ENCODE assay signal across 9 cellular contexts in genomic region chr9:7234144-7234543, GRCh38.
DNase-seq lines count a peak whose midpoint lies in the region; ATAC-seq, FAIRE-seq and TF ChIP-seq lines count a peak whose summit lies in the region.
"Had no signal": no experiment of that assay in that cellular context is flagged by ENCODE, and none has a peak within 500 bp of the region (broad histone marks: within the 10 kb centered on the region; RNA-seq: fewer than 3 reads in every experiment).

No MANE protein-coding gene starts in this region.

- no peaks in the 10 kb centered on the region for H3K79me2 ChIP-seq in astrocyte (ENCODE audit: insufficient read depth, low read length)

- no peaks in the 10 kb centered on the region for H3K4me1 Mint-ChIP-seq in Calu3 (ENCODE audit: low read depth, unreplicated experiment)
- H3K4me1 Mint-ChIP-seq in astrocyte (ENCODE audit: low read depth, unreplicated experiment): no peaks in the 10 kb centered on the region
- no peaks in the 10 kb centered on the region for H3K4me1 Mint-ChIP-seq in osteocyte (ENCODE audit: unreplicated experiment)
- no peaks in the 10 kb centered on the region for H3K4me1 Mint-ChIP-seq in effector memory CD8-positive, alpha-beta T cell (ENCODE audit: low read depth in 2 of 2)

- no peak overlapping the region for H3K9ac ChIP-seq in astrocyte (ENCODE audit: low read length)

- no peaks in the 10 kb centered on the region for H4K20me1 ChIP-seq in astrocyte (ENCODE audit: insufficient read depth, low read length)

- H3K27me3 ChIP-seq in astrocyte (ENCODE audit: insufficient read depth, low read length): no peaks in the 10 kb centered on the region

- H3K4me3 ChIP-seq in astrocyte (ENCODE audit: insufficient read depth, low read depth, low read length): no peak overlapping the region

- H3K9me3 ChIP-seq in astrocyte (ENCODE audit: insufficient read depth, low read depth, low read length): no peaks in the 10 kb centered on the region

- no peak for TF ChIP-seq CTCF in Calu3 (IDR thresholded peaks at IDR 0.05; ENCODE audit: unreplicated experiment)
- peak; percentile 68 for TF ChIP-seq CTCF in LNCAP (IDR thresholded peaks at IDR 0.05)
- peak; percentile 34 for TF ChIP-seq CTCF in astrocyte (IDR thresholded peaks at IDR 0.05; ENCODE audit: insufficient read depth, low read depth, low read length)
- TF ChIP-seq CTCF in osteocyte (IDR thresholded peaks at IDR 0.05): peak; percentile 54

- H3K9me3 Mint-ChIP-seq in Calu3 (ENCODE audit: low read depth, unreplicated experiment) (no peaks in the 10 kb centered on the region), astrocyte (ENCODE audit: unreplicated experiment) (no peaks in the 10 kb centered on the region), osteocyte (ENCODE audit: unreplicated experiment) (no peaks in the 10 kb centered on the region)
- no peaks in the 10 kb centered on the region for H3K9me3 Mint-ChIP-seq in effector memory CD8-positive, alpha-beta T cell
- H3K9me3 Mint-ChIP-seq: nephron had no signal

- DNase-seq in Calu3 (peak; percentile 4), astrocyte (ENCODE audit: low read depth) (no peak), osteocyte (ENCODE audit: extremely low spot score, unreplicated experiment) (no peak), anterior cingulate cortex (lab: John Stamatoyannopoulos, UW) (no peak)
- no peak for DNase-seq in effector memory CD8-positive, alpha-beta T cell

- H3K36me3 Mint-ChIP-seq in Calu3 (ENCODE audit: insufficient read depth, unreplicated experiment) (no peaks in the 10 kb centered on the region), astrocyte (ENCODE audit: low read depth, unreplicated experiment) (no peaks in the 10 kb centered on the region), osteocyte (ENCODE audit: unreplicated experiment) (no peaks in the 10 kb centered on the region)
- H3K36me3 Mint-ChIP-seq in effector memory CD8-positive, alpha-beta T cell (ENCODE audit: insufficient read depth): no peaks in the 10 kb centered on the region

- H2AFZ ChIP-seq in astrocyte (ENCODE audit: low read depth, low read length): no peak overlapping the region

- no peaks in the 10 kb centered on the region for H3K36me3 ChIP-seq in astrocyte (ENCODE audit: insufficient read depth, low read length)

- H3K4me1 ChIP-seq in astrocyte (ENCODE audit: insufficient read depth, low read length): no peaks in the 10 kb centered on the region

- H3K4me3 Mint-ChIP-seq in Calu3 (ENCODE audit: low read depth, unreplicated experiment): no peak overlapping the region
- H3K4me3 Mint-ChIP-seq in astrocyte (ENCODE audit: unreplicated experiment): no peak overlapping the region
- H3K4me3 Mint-ChIP-seq in osteocyte (ENCODE audit: unreplicated experiment): no peak overlapping the region
- no peak overlapping the region for H3K4me3 Mint-ChIP-seq in effector memory CD8-positive, alpha-beta T cell
- H3K4me3 Mint-ChIP-seq: nephron had no signal

- no peak overlapping the region for H3K4me2 ChIP-seq in astrocyte (ENCODE audit: low read length)

- no peak overlapping the region for H3K27ac ChIP-seq in astrocyte (ENCODE audit: low read depth, low read length)

- BruUV-seq in Calu3 (replicated peaks; lab: Mats Ljungman, UMichigan): no TSS peak

- H3K27ac Mint-ChIP-seq in Calu3 (ENCODE audit: unreplicated experiment): no peak overlapping the region
- H3K27ac Mint-ChIP-seq in astrocyte (ENCODE audit: unreplicated experiment): no peak overlapping the region
- H3K27ac Mint-ChIP-seq in osteocyte (ENCODE audit: unreplicated experiment): no peak overlapping the region
- H3K27ac Mint-ChIP-seq in effector memory CD8-positive, alpha-beta T cell: no peak overlapping the region
- H3K27ac Mint-ChIP-seq: nephron had no signal

- intact Hi-C loops in Calu3 (cut with micrococcal nuclease; ENCODE audit: unreplicated experiment): no loop called here

- ATAC-seq in GM19395 (IDR thresholded peaks at IDR 0.05; ENCODE audit: unreplicated experiment) (peak; percentile 83), HG03196 (IDR thresholded peaks at IDR 0.05; ENCODE audit: unreplicated experiment) (no peak)
- ATAC-seq in effector memory CD8-positive, alpha-beta T cell (replicated peaks): no peak

- peaks cover 18% of the 10 kb centered on the region for H3K27me3 Mint-ChIP-seq in Calu3 (ENCODE audit: unreplicated experiment)
- H3K27me3 Mint-ChIP-seq in astrocyte (ENCODE audit: low read depth, unreplicated experiment): peaks cover 2% of the 10 kb centered on the region
- H3K27me3 Mint-ChIP-seq in osteocyte (ENCODE audit: unreplicated experiment): peaks cover 5% of the 10 kb centered on the region
- H3K27me3 Mint-ChIP-seq in effector memory CD8-positive, alpha-beta T cell: peaks cover 17 to 34% of the 10 kb centered on the region in 2 donors

- no peak for FAIRE-seq in astrocyte (lab: Jason Lieb, UNC)

- CTCF ChIA-PET in Calu3 (lab: Charles Lee): interaction anchor here (0.7 to 1.0 kb wide), 5 partner anchors 12 to 738 kb away, joined by 3 to 6 read pairs (median 3); no protein-coding TSS in a partner anchor
